2 cellular contexts compared by ENCODE assay signal in genomic region chr14:101183376-101184103, GRCh38.
TF ChIP-seq lines count a peak whose summit lies in the region.

No MANE protein-coding gene starts in this region.

TF ChIP-seq in A549, 52 proteins besides CTCF, POLR2A, EP300 and RAD21 (continued from another document):
- no peak for TF ChIP-seq JUN (IDR thresholded peaks at IDR 0.05)
- TF ChIP-seq CHD2 (IDR thresholded peaks at IDR 0.05; ENCODE audit: low read length, partially characterized antibody), result no peak
- no peak for TF ChIP-seq EHMT2 (IDR thresholded peaks at IDR 0.05; ENCODE audit: low read depth)
- no peak for TF ChIP-seq CEBPB (IDR thresholded peaks at IDR 0.05)
TF ChIP-seq in A549: peak in this region for 0.

TF ChIP-seq in IMR-90, 13 proteins besides CTCF, POLR2A, EP300 and RAD21 (continued from another document):
- TF ChIP-seq MAFK (IDR thresholded peaks at IDR 0.05; ENCODE audit: low read depth, low read length), result no peak
